Comparison of ENCODE assay signal across 11 cellular contexts in the genomic region with DNA sequence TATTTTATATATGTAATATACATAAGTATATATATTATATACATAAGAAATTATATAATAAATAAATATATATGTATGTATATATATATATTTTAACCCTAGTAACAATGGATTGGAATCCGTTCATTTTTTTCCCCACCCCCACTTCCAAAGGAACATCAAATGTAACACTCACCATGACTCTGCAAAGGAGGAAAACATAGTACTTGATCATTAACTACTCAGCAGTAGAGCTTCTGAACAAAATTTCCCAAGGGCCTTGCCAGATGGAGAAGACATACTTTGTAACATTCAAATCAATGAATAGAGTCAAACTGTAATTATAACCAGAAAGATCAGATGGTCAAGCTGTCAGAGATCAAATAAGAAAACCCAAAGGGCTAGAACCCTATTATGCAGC.
A peak's percentile ranks its signal among the peaks of the same experiment; 100 is the strongest.
DNase-seq lines count a peak whose midpoint lies in the region.
"Had no signal": no experiment of that assay in that cellular context is flagged by ENCODE, and none has a peak within 500 bp of the region (broad histone marks: within the 10 kb centered on the region; RNA-seq: fewer than 3 reads in every experiment).

No MANE protein-coding gene starts in this region.

- DNase-seq in Caki2 (ENCODE audit: low read depth), result peak; percentile 42
- DNase-seq in NCI-H1105 (lab: John Stamatoyannopoulos, UW), result peak; percentile 63
- peak; percentile 79 to 94 for DNase-seq in NCI-H524 (lab: John Stamatoyannopoulos, UW)
- peak; percentile 10 for DNase-seq in kidney tubule cell (ENCODE audit: low spot score)
- DNase-seq in DMS114 treated with DMSO at 0.1 percent for 48 hours (lab: John Stamatoyannopoulos, UW; ENCODE audit: unreplicated experiment), result no peak
- no peak for DNase-seq in HK-2 (ENCODE audit: unreplicated experiment)
- DNase-seq in activated CD8-positive, alpha-beta memory T cell treated with anti-CD3 and anti-CD28 coated beads for 24 hours, result no peak
- DNase-seq: DMS79, H9, IMR-90, NCI-H2227 treated with DMSO at 0.1 percent for 48 hours had no signal

- in situ Hi-C loops in Caki2 (cut with HindIII; ENCODE audit: low pct_unique_long_range_greater_than_20kb, low sequenced_read_pairs), result no loop called here

Comparison
In these comparisons a context has a peak if more than half of its experiments do, and no peak if none do; other contexts are left out.
1. DNase-seq: peak in Caki2 (single experiment), NCI-H1105 (single experiment), NCI-H524 (2 of 2) and kidney tubule cell (single experiment); none in DMS114 treated with DMSO at 0.1 percent for 48 hours (single experiment), HK-2 (single experiment) and activated CD8-positive, alpha-beta memory T cell treated with anti-CD3 and anti-CD28 coated beads for 24 hours (single experiment).